In genomic region chr2:105907159-105907558, GRCh38 we compare ENCODE assay signal across 21 cellular contexts.
DNase-seq lines count a peak whose midpoint lies in the region; ATAC-seq lines count a peak whose summit lies in the region.
"Had no signal": no experiment of that assay in that cellular context is flagged by ENCODE, and none has a peak within 500 bp of the region (broad histone marks: within the 10 kb centered on the region; RNA-seq: fewer than 3 reads in every experiment).

No MANE protein-coding gene starts in this region.

- H3K9me3 ChIP-seq in T-helper 17 cell (ENCODE audit: control insufficient read depth, low read length, poor library complexity, severe bottlenecking) = no peaks in the 10 kb centered on the region

- H3K36me3 Mint-ChIP-seq in T-helper 17 cell (ENCODE audit: low read depth) = no peaks in the 10 kb centered on the region

- H3K4me3 Mint-ChIP-seq in T-helper 17 cell = peak overlapping the region; percentile 2

- no peak for DNase-seq in Right ventricle myocardium inferior (ENCODE audit: missing footprints)
- no peak for DNase-seq in cardiac septum (ENCODE audit: low spot score)
- no peak for DNase-seq in T-helper 17 cell
- no peak for DNase-seq in left ventricle myocardium superior
- DNase-seq in midbrain (lab: John Stamatoyannopoulos, UW) = no peak
- DNase-seq in activated CD4-positive, CD25-positive, alpha-beta regulatory T cell treated with anti-CD3 and anti-CD28 coated beads, Interleukin-2, amount 50 U/mL, for 72 hours = no peak
- DNase-seq: AML-193, C1 segment of cervical spinal cord, DMS53, GDM1, NCI-H1092 treated with DMSO at 0.1 percent for 48 hours, NCI-H1436 treated with DMSO at 0.1 percent for 48 hours, NCI-H2029 treated with DMSO at 0.1 percent for 48 hours, NCI-H345, NCI-H524, NCI-H774, SHP77 treated with DMSO at 0.1 percent for 48 hours had no signal

- ATAC-seq in Right ventricle myocardium inferior (peak; percentile 35), T-helper 17 cell (no peak), left ventricle myocardium superior (peak; percentile 74), GM21381 (IDR thresholded peaks at IDR 0.05; ENCODE audit: unreplicated experiment) (no peak)
- ATAC-seq: HCT116, HepG2, K562 had no signal

- peak overlapping the region; percentile 68 for H3K27ac Mint-ChIP-seq in T-helper 17 cell

- H3K27me3 Mint-ChIP-seq in T-helper 17 cell = no peaks in the 10 kb centered on the region

- peaks cover 34% of the 10 kb centered on the region for H3K4me1 Mint-ChIP-seq in T-helper 17 cell

- intact Hi-C loops in Right ventricle myocardium inferior (cut with DNase I) = no loop called here
- intact Hi-C loops in cardiac septum (cut with DNase I) = loop anchor here (2.0 kb wide), 1 partner anchor 20 kb away; no protein-coding TSS in a partner anchor
- intact Hi-C loops in left ventricle myocardium superior (cut with micrococcal nuclease) = no loop called here

Comparison
In these comparisons a context has a peak if more than half of its experiments do, and no peak if none do; other contexts are left out.
1. ATAC-seq: peak in Right ventricle myocardium inferior (single experiment) and left ventricle myocardium superior (single experiment); none in T-helper 17 cell (single experiment) and GM21381 (single experiment).